ENCODE assay signal across 2 cellular contexts in the genomic region with DNA sequence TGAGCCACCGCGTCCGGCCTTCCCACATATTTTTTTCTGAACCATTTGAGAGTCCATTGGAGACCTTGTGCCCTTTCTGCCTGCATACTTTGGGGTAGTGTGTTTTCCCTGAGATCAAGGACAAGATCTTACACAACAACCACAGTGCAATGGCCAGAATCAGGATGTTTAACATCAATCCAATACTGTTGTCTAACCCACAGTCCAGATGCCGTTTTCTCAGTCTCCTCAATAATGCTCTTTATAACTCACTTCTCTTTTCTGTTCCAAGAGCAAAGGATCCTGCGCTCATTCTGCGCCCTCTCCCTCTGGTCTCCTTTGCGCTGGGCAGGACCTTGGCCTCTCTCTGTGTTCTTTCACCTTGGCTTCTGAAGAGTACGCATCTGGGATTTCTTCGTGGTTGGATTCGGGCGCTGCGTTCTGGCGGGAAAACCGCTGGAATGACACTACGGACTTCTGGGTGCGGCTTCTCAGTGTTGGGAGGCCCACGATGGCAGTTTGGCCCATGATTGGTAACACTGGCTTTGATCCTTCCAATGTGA.
TF ChIP-seq lines count a peak whose summit lies in the region.

No MANE protein-coding gene starts in this region.

TF ChIP-seq in K562, 482 proteins besides CTCF, POLR2A, EP300 and RAD21:
- TF ChIP-seq, protein P1, sequence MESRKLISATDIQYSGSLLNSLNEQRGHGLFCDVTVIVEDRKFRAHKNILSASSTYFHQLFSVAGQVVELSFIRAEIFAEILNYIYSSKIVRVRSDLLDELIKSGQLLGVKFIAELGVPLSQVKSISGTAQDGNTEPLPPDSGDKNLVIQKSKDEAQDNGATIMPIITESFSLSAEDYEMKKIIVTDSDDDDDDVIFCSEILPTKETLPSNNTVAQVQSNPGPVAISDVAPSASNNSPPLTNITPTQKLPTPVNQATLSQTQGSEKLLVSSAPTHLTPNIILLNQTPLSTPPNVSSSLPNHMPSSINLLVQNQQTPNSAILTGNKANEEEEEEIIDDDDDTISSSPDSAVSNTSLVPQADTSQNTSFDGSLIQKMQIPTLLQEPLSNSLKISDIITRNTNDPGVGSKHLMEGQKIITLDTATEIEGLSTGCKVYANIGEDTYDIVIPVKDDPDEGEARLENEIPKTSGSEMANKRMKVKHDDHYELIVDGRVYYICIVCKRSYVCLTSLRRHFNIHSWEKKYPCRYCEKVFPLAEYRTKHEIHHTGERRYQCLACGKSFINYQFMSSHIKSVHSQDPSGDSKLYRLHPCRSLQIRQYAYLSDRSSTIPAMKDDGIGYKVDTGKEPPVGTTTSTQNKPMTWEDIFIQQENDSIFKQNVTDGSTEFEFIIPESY (CRISPR knock-in tag; IDR thresholded peaks at IDR 0.05): peak; percentile 89
- TF ChIP-seq TCF7 (IDR thresholded peaks at IDR 0.05; ENCODE audit: borderline replicate concordance): no peak
- TF ChIP-seq CHCHD3 (CRISPR knock-in tag; IDR thresholded peaks at IDR 0.05): no peak
- TF ChIP-seq FOXJ2 (tag; IDR thresholded peaks at IDR 0.05): peak; percentile 8; the same call in 1 of the 2 replicates
- no peak for TF ChIP-seq ILK (tag; IDR thresholded peaks at IDR 0.05; ENCODE audit: borderline replicate concordance, low read depth)
- TF ChIP-seq ZNF696 (CRISPR knock-in tag; conservative IDR thresholded peaks at IDR 0.05): no peak

TF ChIP-seq in liver, 16 proteins besides CTCF, POLR2A, EP300 and RAD21:
- TF ChIP-seq HNF4G (IDR thresholded peaks at IDR 0.05): no peak
- no peak for TF ChIP-seq EGR1 (IDR thresholded peaks at IDR 0.05; ENCODE audit: low read depth in 2 of 2)
- peak; percentile 19 to 24 for TF ChIP-seq HNF4A (conservative IDR thresholded peaks at IDR 0.05)
